ENCODE assay signal across 11 cellular contexts in the genomic region with DNA sequence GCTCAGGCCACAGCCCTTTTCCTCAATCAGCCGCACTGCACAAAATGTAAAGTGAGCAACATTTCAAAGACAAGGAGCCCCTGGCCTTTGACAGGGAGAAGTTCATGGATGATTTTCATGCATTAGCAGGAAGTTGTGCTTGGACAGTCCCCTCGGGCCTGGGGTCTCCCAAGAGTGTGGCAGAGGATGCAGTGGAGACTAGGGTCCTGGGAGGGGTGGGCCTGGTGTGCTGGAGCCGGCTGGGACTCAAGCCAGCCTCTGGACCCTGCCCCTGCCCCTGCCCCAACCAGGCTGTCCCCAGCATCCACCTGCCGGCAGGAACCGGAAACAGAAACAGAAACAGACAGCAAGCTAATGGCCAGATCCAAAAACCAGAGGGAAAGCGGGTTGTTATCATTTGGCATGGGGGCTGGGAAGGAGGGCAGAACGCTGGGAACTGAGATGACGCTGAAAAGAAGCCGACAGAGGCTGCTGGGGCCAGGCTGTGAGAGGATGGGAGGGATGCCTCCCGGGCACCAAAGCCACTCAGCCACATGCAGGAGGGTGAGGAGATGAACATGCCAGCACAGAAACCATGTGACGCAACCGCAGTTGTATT. TPM values are rescaled to one million over a fixed set of nuclear protein-coding genes. Genes with fewer than 3 reads are reported as not detected.
A peak's percentile ranks its signal among the peaks of the same experiment; 100 is the strongest.
DNase-seq lines count a peak whose midpoint lies in the region; ATAC-seq and TF ChIP-seq lines count a peak whose summit lies in the region.
"Had no signal": no experiment of that assay in that cellular context is flagged by ENCODE, and none has a peak within 500 bp of the region (broad histone marks: within the 10 kb centered on the region; RNA-seq: fewer than 3 reads in every experiment).

No MANE protein-coding gene starts in this region.

- H3K9me3 Mint-ChIP-seq in activated CD4-positive, alpha-beta T cell treated with anti-CD3 and anti-CD28 coated beads, Interleukin-2, amount 10 ng/mL, durations not matched to agents 24 days and 14 days, result peaks cover 11% of the 10 kb centered on the region
- no peaks in the 10 kb centered on the region for H3K9me3 Mint-ChIP-seq in type B pancreatic cell
- H3K9me3 Mint-ChIP-seq: activated B cell treated with CpG ODN at 0.5 μM for 24 hours had no signal

- TF ChIP-seq CTCF in breast epithelium (IDR thresholded peaks at IDR 0.05) (no peak), lower lobe of right lung (IDR thresholded peaks at IDR 0.05) (no peak), type B pancreatic cell (conservative IDR thresholded peaks at IDR 0.05) (no peak)

- ATAC-seq in lower lobe of right lung, result no peak
- ATAC-seq: stimulated activated naive CD8-positive, alpha-beta T cell treated with anti-CD3 and anti-CD28 coated beads, Interleukin-15, Interleukin-2, amounts not matched to agents 100 U/mL and 50 U/mL, for 24 hours had no signal

- no peaks in the 10 kb centered on the region for H3K36me3 Mint-ChIP-seq in activated CD4-positive, alpha-beta T cell treated with anti-CD3 and anti-CD28 coated beads, Interleukin-2, amount 10 ng/mL, durations not matched to agents 24 days and 14 days (ENCODE audit: low read depth)
- peaks cover 15% of the 10 kb centered on the region for H3K36me3 Mint-ChIP-seq in type B pancreatic cell

- no peak for TF ChIP-seq POLR2A in breast epithelium (IDR thresholded peaks at IDR 0.05)

- H3K4me1 ChIP-seq in breast epithelium, result peaks cover 0 to 12% of the 10 kb centered on the region in 2 donors
- peaks cover 58% of the 10 kb centered on the region for H3K4me1 ChIP-seq in lower lobe of right lung

- peaks cover 8% of the 10 kb centered on the region for H3K4me1 Mint-ChIP-seq in activated CD4-positive, alpha-beta T cell treated with anti-CD3 and anti-CD28 coated beads, Interleukin-2, amount 10 ng/mL, durations not matched to agents 24 days and 14 days
- peaks cover 31% of the 10 kb centered on the region for H3K4me1 Mint-ChIP-seq in type B pancreatic cell (ENCODE audit: unreplicated experiment)

- DNase-seq in activated CD4-positive, alpha-beta T cell treated with anti-CD3 and anti-CD28 coated beads, Interleukin-2, amount 10 ng/mL, durations not matched to agents 24 days and 14 days, result no peak
- DNase-seq in activated CD4-positive, alpha-beta T cell treated with anti-CD3 and anti-CD28 coated beads, Interleukin-2, amount 50 U/mL, for 48 hours, result no peak
- peak; percentile 48 to 59 for DNase-seq in breast epithelium (ENCODE audit: low spot score in 2 of 2)
- DNase-seq in lower lobe of right lung, result peak; percentile 35
- DNase-seq in type B pancreatic cell (ENCODE audit: extremely low spot score, unreplicated experiment), result peak; percentile 58
- DNase-seq in NCI-H446 treated with DMSO at 0.1 percent for 48 hours (lab: John Stamatoyannopoulos, UW), result no peak
- DNase-seq in 8988T, result no peak
- DNase-seq in kidney glomerular epithelial cell (lab: John Stamatoyannopoulos, UW), result no peak
- DNase-seq: activated B cell treated with CpG ODN at 0.5 μM for 24 hours; NCI-H446; stimulated activated naive CD8-positive, alpha-beta T cell treated with anti-CD3 and anti-CD28 coated beads, Interleukin-15, Interleukin-2, amounts not matched to agents 100 U/mL and 50 U/mL, for 24 hours had no signal

- H3K4me3 ChIP-seq in breast epithelium (peak overlapping the region in 2 of 3 donors; percentile 77 to 97), lower lobe of right lung (peak overlapping the region; percentile 75)

- H3K27me3 Mint-ChIP-seq in activated CD4-positive, alpha-beta T cell treated with anti-CD3 and anti-CD28 coated beads, Interleukin-2, amount 10 ng/mL, durations not matched to agents 24 days and 14 days, result peaks cover 42% of the 10 kb centered on the region
- peaks cover 31% of the 10 kb centered on the region for H3K27me3 Mint-ChIP-seq in type B pancreatic cell

- H3K27me3 ChIP-seq in breast epithelium (no peaks in the 10 kb centered on the region), lower lobe of right lung (ENCODE audit: low read depth) (no peaks in the 10 kb centered on the region)

- H3K36me3 ChIP-seq in breast epithelium (no peaks in the 10 kb centered on the region), lower lobe of right lung (no peaks in the 10 kb centered on the region)

- intact Hi-C loops in activated CD4-positive, alpha-beta T cell treated with anti-CD3 and anti-CD28 coated beads, Interleukin-2, amount 10 ng/mL, durations not matched to agents 24 days and 14 days (cut with micrococcal nuclease), result no loop called here
- intact Hi-C loops in breast epithelium (cut with DNase I; ENCODE audit: low total_unique reads), result no loop called here
- intact Hi-C loops in lower lobe of right lung (cut with DNase I), result no loop called here

- no peaks in the 10 kb centered on the region for H3K9me3 ChIP-seq in breast epithelium
- no peaks in the 10 kb centered on the region for H3K9me3 ChIP-seq in lower lobe of right lung

- peak overlapping the region; percentile 17 for H3K4me3 Mint-ChIP-seq in activated CD4-positive, alpha-beta T cell treated with anti-CD3 and anti-CD28 coated beads, Interleukin-2, amount 10 ng/mL, durations not matched to agents 24 days and 14 days
- peak overlapping the region; percentile 82 for H3K4me3 Mint-ChIP-seq in type B pancreatic cell

- H3K27ac ChIP-seq in breast epithelium (peak overlapping the region in 1 of 2 donors; percentile 26), lower lobe of right lung (peak overlapping the region; percentile 56)

- H3K27ac Mint-ChIP-seq in activated CD4-positive, alpha-beta T cell treated with anti-CD3 and anti-CD28 coated beads, Interleukin-2, amount 10 ng/mL, durations not matched to agents 24 days and 14 days, result no peak overlapping the region
- peak overlapping the region; percentile 81 for H3K27ac Mint-ChIP-seq in type B pancreatic cell
- H3K27ac Mint-ChIP-seq: activated B cell treated with CpG ODN at 0.5 μM for 24 hours had no signal

RNA-seq across cellular contexts. Expression of a gene that starts 2.3 kb away (rescaled TPM):
- total RNA-seq in activated CD4-positive, alpha-beta T cell treated with anti-CD3 and anti-CD28 coated beads, Interleukin-2, amount 10 ng/mL, durations not matched to agents 24 days and 14 days, result 0.17 and 0.54 TPM in 2 replicates
- total RNA-seq in breast epithelium (100 to 1,000 TPM in 2 of 3 donors, 10 to 100 TPM in 1; 85.9 to 146 (median 103) TPM), lower lobe of right lung (111 TPM), type B pancreatic cell (ENCODE audit: low replicate concordance) (42.9 and 102 TPM in 2 replicates)

Comparison
In these comparisons a context has a peak if more than half of its experiments do, and no peak if none do; other contexts are left out.
1. DNase-seq: peak in breast epithelium (2 of 2), lower lobe of right lung (single experiment) and type B pancreatic cell (single experiment); none in activated CD4-positive, alpha-beta T cell treated with anti-CD3 and anti-CD28 coated beads, Interleukin-2, amount 10 ng/mL, durations not matched to agents 24 days and 14 days (single experiment), activated CD4-positive, alpha-beta T cell treated with anti-CD3 and anti-CD28 coated beads, Interleukin-2, amount 50 U/mL, for 48 hours (0 of 2), NCI-H446 treated with DMSO at 0.1 percent for 48 hours (single experiment), 8988T (single experiment) and kidney glomerular epithelial cell (single experiment).
2. RNA of a gene that starts 2.3 kb away (total RNA-seq): 111 TPM in lower lobe of right lung (single experiment), 85.9 to 146 TPM in breast epithelium and 42.9 to 102 TPM in type B pancreatic cell; 0.17 to 0.54 TPM in activated CD4-positive, alpha-beta T cell treated with anti-CD3 and anti-CD28 coated beads, Interleukin-2, amount 10 ng/mL, durations not matched to agents 24 days and 14 days; every median in the first group is over 10 times any median in the second.